Comparison of ENCODE assay signal across 15 cellular contexts in genomic region chr11:116796548-116796947, GRCh38. TPM values are rescaled to one million over a fixed set of nuclear protein-coding genes. Genes with fewer than 3 reads are reported as not detected.
A peak's percentile ranks its signal among the peaks of the same experiment; 100 is the strongest.
DNase-seq lines count a peak whose midpoint lies in the region; ATAC-seq, FAIRE-seq and TF ChIP-seq lines count a peak whose summit lies in the region.
"Had no signal": no experiment of that assay in that cellular context is flagged by ENCODE, and none has a peak within 500 bp of the region (broad histone marks: within the 10 kb centered on the region; RNA-seq: fewer than 3 reads in every experiment).

No MANE protein-coding gene starts in this region.

- no peak for FAIRE-seq in GM12878 (lab: Jason Lieb, UNC)

- TF ChIP-seq POLR2A in GM12878 (IDR thresholded peaks at IDR 0.05; ENCODE audit: low read depth, low read length): no peak

- peaks cover 6% of the 10 kb centered on the region; the same call in 1 of the 2 replicates for H3K9me2 ChIP-seq in GM23338 (ENCODE audit: insufficient read depth)
- H3K9me2 ChIP-seq in hepatocyte (replicated peaks; ENCODE audit: insufficient read depth): no peaks in the 10 kb centered on the region

- H4K20me1 ChIP-seq in GM23338 (replicated peaks; ENCODE audit: insufficient read depth): no peaks in the 10 kb centered on the region
- H4K20me1 ChIP-seq in GM12878 (ENCODE audit: control insufficient read depth, insufficient read depth): no peaks in the 10 kb centered on the region
- H4K20me1 ChIP-seq in hepatocyte (ENCODE audit: insufficient read depth, poor library complexity, severe bottlenecking): no peaks in the 10 kb centered on the region

- H3K9me3 ChIP-seq in GM12878 (replicated peaks; ENCODE audit: control insufficient read depth, insufficient read depth, low read length) (no peaks in the 10 kb centered on the region), hepatocyte (ENCODE audit: low read depth) (no peaks in the 10 kb centered on the region)

- H3K36me3 Mint-ChIP-seq in GM23338 (ENCODE audit: low read depth): no peaks in the 10 kb centered on the region
- H3K36me3 Mint-ChIP-seq: CD14-positive monocyte; CD8-positive, alpha-beta T cell had no signal

- H3K4me2 ChIP-seq in GM23338 (no peak overlapping the region), GM12878 (ENCODE audit: control insufficient read depth, insufficient read depth) (no peak overlapping the region), hepatocyte (no peak overlapping the region)

- CTCF ChIA-PET in GM12878 (lab: Yijun Ruan, JAX): interaction anchor here (0.7 to 10.9 kb wide), 2 partner anchors 38 to 330 kb away, joined by 3 to 183 read pairs; partner anchors contain the start of gene APOA1

- no peak for TF ChIP-seq EP300 in GM12878 (IDR thresholded peaks at IDR 0.05; ENCODE audit: borderline replicate concordance in 1 of 2, control insufficient read depth in 1 of 2, low read depth in 2 of 2, low read length in 2 of 2)

- H3K36me3 ChIP-seq in GM23338 (ENCODE audit: insufficient read depth) (no peaks in the 10 kb centered on the region), GM12878 (ENCODE audit: control insufficient read depth in 2 of 2, insufficient read depth in 2 of 2, low read length in 1 of 2) (no peaks in the 10 kb centered on the region), hepatocyte (replicated peaks; ENCODE audit: insufficient read depth, low read depth) (no peaks in the 10 kb centered on the region)

- 0 out of 2 replicates have a peak overlapping the region, but pooled peaks have one; percentile 32 for H2AFZ ChIP-seq in GM23338
- no peak overlapping the region for H2AFZ ChIP-seq in GM12878 (ENCODE audit: control insufficient read depth, low read depth, low read length)
- no peak overlapping the region for H2AFZ ChIP-seq in hepatocyte
- H2AFZ ChIP-seq: GM23248 had no signal

- TF ChIP-seq CTCF in GM23338 (conservative IDR thresholded peaks at IDR 0.05; ENCODE audit: low read depth in 2 of 2) (no peak), GM12878 (IDR thresholded peaks at IDR 0.05 in 2 of 3, conservative IDR thresholded peaks at IDR 0.05 in 1 of 3; ENCODE audit: control insufficient read depth in 2 of 3, extremely low read depth in 1 of 3, insufficient read depth in 1 of 3, low read depth in 3 of 3, low read length in 3 of 3) (no peak), hepatocyte (IDR thresholded peaks at IDR 0.05; ENCODE audit: poor library complexity) (no peak)

- H3K27me3 Mint-ChIP-seq in GM23338 (ENCODE audit: insufficient read depth, low read depth, poor library complexity): no peaks in the 10 kb centered on the region

- no peak for ATAC-seq in GM23338
- ATAC-seq in GM12878: no peak
- ATAC-seq: CD8-positive, alpha-beta T cell had no signal

- no peaks in the 10 kb centered on the region for H3F3A ChIP-seq in GM23338 (replicated peaks; ENCODE audit: low read depth)

- peaks cover 9% of the 10 kb centered on the region for H3K4me1 Mint-ChIP-seq in GM23338

- H3K27me3 ChIP-seq in GM23338 (ENCODE audit: insufficient read depth) (no peaks in the 10 kb centered on the region), GM12878 (replicated peaks in 1 of 2; ENCODE audit: control insufficient read depth in 2 of 2, insufficient read depth in 2 of 2, low read length in 1 of 2) (no peaks in the 10 kb centered on the region; a peak in 1 of 4 replicates), hepatocyte (no peaks in the 10 kb centered on the region)

- H3K4me1 ChIP-seq in GM23338 (ENCODE audit: insufficient read depth): no peaks in the 10 kb centered on the region; the same call in 1 of the 2 replicates
- H3K4me1 ChIP-seq in GM12878 (ENCODE audit: control insufficient read depth, insufficient read depth, low read length): no peaks in the 10 kb centered on the region
- no peaks in the 10 kb centered on the region for H3K4me1 ChIP-seq in hepatocyte (ENCODE audit: insufficient read depth)

- H3K4me3 ChIP-seq in GM23338 (no peak overlapping the region), GM12878 (no peak overlapping the region), hepatocyte (no peak overlapping the region)
- H3K4me3 ChIP-seq: GM23248 had no signal

- POLR2A ChIA-PET in GM12878 (lab: Charles Lee): interaction anchor here (0.7 kb wide), 1 partner anchor 60 kb away, joined by 3 read pairs; no protein-coding TSS in a partner anchor

- H3K79me2 ChIP-seq in GM23338 (replicated peaks; ENCODE audit: insufficient read depth) (no peaks in the 10 kb centered on the region), GM12878 (ENCODE audit: control insufficient read depth, insufficient read depth, low read length) (no peaks in the 10 kb centered on the region), hepatocyte (no peaks in the 10 kb centered on the region)

- no TSS peak for BruUV-seq in GM12878 (replicated peaks; lab: Mats Ljungman, UMichigan)

- 33% methylated on average over 1 of the region's 1 CpG for WGBS in GM12878 (ENCODE audit: insufficient coverage, insufficient replicate concordance, low lambda C conversion rate, missing lambda C conversion rate)
- 69% methylated on average over 1 of the region's 1 CpG for WGBS in hepatocyte (ENCODE audit: low lambda C conversion rate, missing lambda C conversion rate)

- H3K27ac ChIP-seq in GM23338 (ENCODE audit: low read depth): no peak overlapping the region
- H3K27ac ChIP-seq in GM12878 (ENCODE audit: control insufficient read depth, insufficient read depth): no peak overlapping the region
- no peak overlapping the region for H3K27ac ChIP-seq in hepatocyte
- H3K27ac ChIP-seq: GM23248 had no signal

- in situ Hi-C loops in GM12878 (cut with MboI): no loop called here

- H3K9ac ChIP-seq in GM12878 (ENCODE audit: control insufficient read depth, insufficient read depth, low read length): no peak overlapping the region
- H3K9ac ChIP-seq: GM23248 had no signal

- intact Hi-C loops in GM12878 (cut with micrococcal nuclease; ENCODE audit: unreplicated experiment): no loop called here

- H3K9me3 Mint-ChIP-seq in GM23338: no peaks in the 10 kb centered on the region
- H3K9me3 Mint-ChIP-seq: CD8-positive, alpha-beta T cell; H9 had no signal

- TF ChIP-seq RAD21 in GM12878 (IDR thresholded peaks at IDR 0.05; ENCODE audit: insufficient read depth, low read depth, low read length): no peak

- RAD21 ChIA-PET in GM12878 (lab: Charles Lee; ENCODE audit: unreplicated experiment): interaction anchor here (1.1 kb wide), 1 partner anchor 57 kb away, joined by 3 read pairs; no protein-coding TSS in a partner anchor

- SMC1A ChIA-PET in GM12878 (lab: Charles Lee; ENCODE audit: uncharacterized antibody, unreplicated experiment): interaction anchor here (1.6 kb wide), 1 partner anchor 303 kb away, joined by 3 read pairs; no protein-coding TSS in a partner anchor

- H3K27ac Mint-ChIP-seq in GM23338: 0 out of 2 replicates have a peak overlapping the region, but pooled peaks have one; percentile 36
- H3K27ac Mint-ChIP-seq: CD14-positive monocyte; CD8-positive, alpha-beta T cell; H9 had no signal

- DNase-seq in GM23338 (ENCODE audit: low spot score) (no peak), GM12878 (ENCODE audit: low read depth, low spot score) (no peak), renal cortical epithelial cell (ENCODE audit: low read depth) (peak; percentile 62), ecto neural progenitor cell (ENCODE audit: low spot score) (no peak), hepatocyte (ENCODE audit: low spot score) (no peak)
- DNase-seq: CD8-positive, alpha-beta T cell; COR-L47; GF-D8; GM23248; H9; Karpas-422 had no signal

- H3K4me3 Mint-ChIP-seq in GM23338: no peak overlapping the region
- H3K4me3 Mint-ChIP-seq: CD14-positive monocyte; CD8-positive, alpha-beta T cell; H9 had no signal

RNA-seq across cellular contexts. Expression of gene APOA5, which starts 4.9 kb away (rescaled TPM):
- total RNA-seq in GM23338 (2014; rRNA removed; shearing (Covaris generic)): 0.16 and 0.35 TPM in 2 replicates
- polyA plus RNA-seq in GM23338 (2016; fragmentation: Nextera tagmentation; extraction: Ambion mirVana) (0.18 TPM in 1 of 2 replicates, not detected in the other), GM12878 (2011; rRNA removed) (not detected in 2 replicates), GM12878 (2014; fragmentation: Illumina TruSeq; extraction: Trizol) (not detected in 2 replicates), GM12878 (2014; fragmentation: Nextera tagmentation; extraction: Ambion mirVana) (not detected), GM12878 (2014; rRNA removed) (not detected in 2 replicates), GM12878 (2016; fragmentation: Nextera tagmentation; extraction: Ambion mirVana) (not detected), hepatocyte (13.4 and 14.6 TPM in 2 replicates)
- total RNA-seq in GM12878 (2013; cell fraction: nucleolus; rRNA removed): not detected in 2 replicates
- total RNA-seq in GM12878 (2014; rRNA removed) (not detected in 2 replicates), GM12878 (2014; rRNA removed; fragmentation: Illumina TruSeq; extraction: Trizol) (not detected in 2 replicates), GM12878 (2021) (0.15 and 0.35 TPM in 2 replicates), renal cortical epithelial cell (not detected in 2 replicates), hepatocyte (16.3 and 20.3 TPM in 2 replicates)
- polyA plus RNA-seq in GM12878 (2011; ENCODE audit: low read depth): not detected
- not detected in 2 replicates for polyA plus RNA-seq in GM12878 (2011; cell fraction: cytosol; rRNA removed)
- not detected in 2 replicates for polyA plus RNA-seq in GM12878 (2011; cell fraction: nucleus; rRNA removed)
- polyA plus RNA-seq in GM12878 (2012): not detected in 2 replicates
- polyA minus RNA-seq in GM12878 (2011; rRNA and poly(A)+ RNA removed): not detected in 2 replicates
- not detected in 2 replicates for polyA minus RNA-seq in GM12878 (2011; cell fraction: cytosol; rRNA and poly(A)+ RNA removed)
- polyA minus RNA-seq in GM12878 (2011; cell fraction: nucleus; rRNA and poly(A)+ RNA removed): not detected in 2 replicates
- total RNA-seq: A673; CD8-positive, alpha-beta T cell; GM23248; HT1080 had no signal
- polyA plus RNA-seq: BJ, CD14-positive monocyte, GM23248 had no signal

RNA-seq across cellular contexts. Expression of gene ZPR1, which starts 8.7 kb away (rescaled TPM):
- 52.0 and 96.7 TPM in 2 replicates for total RNA-seq in GM23338 (2014; rRNA removed; shearing (Covaris generic))
- polyA plus RNA-seq in GM23338 (2016; fragmentation: Nextera tagmentation; extraction: Ambion mirVana) (46.8 and 55.4 TPM in 2 replicates), GM12878 (2011; rRNA removed) (76.9 and 80.4 TPM in 2 replicates), GM12878 (2014; fragmentation: Illumina TruSeq; extraction: Trizol) (55.1 and 70.4 TPM in 2 replicates), GM12878 (2014; fragmentation: Nextera tagmentation; extraction: Ambion mirVana) (10 to 100 TPM in 1 of 2 experiments, 1 to 10 TPM in 1; 9.3 to 20.4 TPM), GM12878 (2014; rRNA removed) (46.9 and 48.3 TPM in 2 replicates), GM12878 (2016; fragmentation: Nextera tagmentation; extraction: Ambion mirVana) (10 to 100 TPM; 89.3 to 89.7 TPM), hepatocyte (50.1 and 53.3 TPM in 2 replicates)
- total RNA-seq in GM12878 (2013; cell fraction: nucleolus; rRNA removed): 60.8 and 72.4 TPM in 2 replicates
- total RNA-seq in GM12878 (2014; rRNA removed) (42.8 and 46.3 TPM in 2 replicates), GM12878 (2014; rRNA removed; fragmentation: Illumina TruSeq; extraction: Trizol) (50.1 and 54.3 TPM in 2 replicates), GM12878 (2021) (55.1 and 58.4 TPM in 2 replicates), renal cortical epithelial cell (54.7 and 58.6 TPM in 2 replicates), hepatocyte (38.3 and 38.6 TPM in 2 replicates)
- polyA plus RNA-seq in GM12878 (2011; ENCODE audit: low read depth): 21.3 TPM
- 58.8 and 62.0 TPM in 2 replicates for polyA plus RNA-seq in GM12878 (2011; cell fraction: cytosol; rRNA removed)
- 65.3 and 75.7 TPM in 2 replicates for polyA plus RNA-seq in GM12878 (2011; cell fraction: nucleus; rRNA removed)
- polyA plus RNA-seq in GM12878 (2012): 34.3 and 39.8 TPM in 2 replicates
- 64.3 and 74.9 TPM in 2 replicates for polyA minus RNA-seq in GM12878 (2011; rRNA and poly(A)+ RNA removed)
- polyA minus RNA-seq in GM12878 (2011; cell fraction: cytosol; rRNA and poly(A)+ RNA removed): 22.2 and 29.7 TPM in 2 replicates
- polyA minus RNA-seq in GM12878 (2011; cell fraction: nucleus; rRNA and poly(A)+ RNA removed): 55.5 and 84.3 TPM in 2 replicates

RNA-seq across cellular contexts. Expression of gene BUD13, which starts 23.8 kb away (rescaled TPM):
- total RNA-seq in GM23338 (2014; rRNA removed; shearing (Covaris generic)): 17.6 and 24.8 TPM in 2 replicates
- polyA plus RNA-seq in GM23338 (2016; fragmentation: Nextera tagmentation; extraction: Ambion mirVana) (13.4 and 17.0 TPM in 2 replicates), GM12878 (2011; rRNA removed) (27.6 and 29.3 TPM in 2 replicates), GM12878 (2014; fragmentation: Illumina TruSeq; extraction: Trizol) (36.5 and 46.4 TPM in 2 replicates), GM12878 (2014; fragmentation: Nextera tagmentation; extraction: Ambion mirVana) (10 to 100 TPM; 10.9 to 15.8 TPM), GM12878 (2014; rRNA removed) (22.9 and 24.0 TPM in 2 replicates), GM12878 (2016; fragmentation: Nextera tagmentation; extraction: Ambion mirVana) (10 to 100 TPM; 25.0 to 27.1 TPM), hepatocyte (9.9 and 11.1 TPM in 2 replicates)
- total RNA-seq in GM12878 (2013; cell fraction: nucleolus; rRNA removed): 12.0 TPM in 2 replicates
- total RNA-seq in GM12878 (2014; rRNA removed) (24.5 and 26.4 TPM in 2 replicates), GM12878 (2014; rRNA removed; fragmentation: Illumina TruSeq; extraction: Trizol) (27.4 and 29.3 TPM in 2 replicates), GM12878 (2021) (23.8 and 25.6 TPM in 2 replicates), renal cortical epithelial cell (13.4 and 14.2 TPM in 2 replicates), hepatocyte (11.8 and 12.6 TPM in 2 replicates)
- 10.0 TPM for polyA plus RNA-seq in GM12878 (2011; ENCODE audit: low read depth)
- polyA plus RNA-seq in GM12878 (2011; cell fraction: cytosol; rRNA removed): 23.4 and 26.1 TPM in 2 replicates
- polyA plus RNA-seq in GM12878 (2011; cell fraction: nucleus; rRNA removed): 21.7 and 32.2 TPM in 2 replicates
- 12.9 and 13.5 TPM in 2 replicates for polyA plus RNA-seq in GM12878 (2012)
- 19.8 and 27.7 TPM in 2 replicates for polyA minus RNA-seq in GM12878 (2011; rRNA and poly(A)+ RNA removed)
- polyA minus RNA-seq in GM12878 (2011; cell fraction: cytosol; rRNA and poly(A)+ RNA removed): 9.5 and 12.8 TPM in 2 replicates
- polyA minus RNA-seq in GM12878 (2011; cell fraction: nucleus; rRNA and poly(A)+ RNA removed): 8.8 and 14.7 TPM in 2 replicates

RNA-seq across cellular contexts. Expression of gene APOA4, which starts 26.6 kb away (rescaled TPM):
- not detected in 2 replicates for total RNA-seq in GM23338 (2014; rRNA removed; shearing (Covaris generic))
- polyA plus RNA-seq in GM23338 (2016; fragmentation: Nextera tagmentation; extraction: Ambion mirVana) (not detected in 2 replicates), GM12878 (2011; rRNA removed) (not detected in 2 replicates), GM12878 (2014; fragmentation: Illumina TruSeq; extraction: Trizol) (not detected in 2 replicates), GM12878 (2014; fragmentation: Nextera tagmentation; extraction: Ambion mirVana) (not detected), GM12878 (2014; rRNA removed) (not detected in 2 replicates), GM12878 (2016; fragmentation: Nextera tagmentation; extraction: Ambion mirVana) (not detected), hepatocyte (548 and 810 TPM in 2 replicates)
- total RNA-seq in GM12878 (2013; cell fraction: nucleolus; rRNA removed): not detected in 2 replicates
- total RNA-seq in GM12878 (2014; rRNA removed) (not detected in 2 replicates), GM12878 (2014; rRNA removed; fragmentation: Illumina TruSeq; extraction: Trizol) (not detected in 2 replicates), GM12878 (2021) (not detected in 2 replicates), renal cortical epithelial cell (not detected in 2 replicates), hepatocyte (1,055 and 1,133 TPM in 2 replicates)
- not detected for polyA plus RNA-seq in GM12878 (2011; ENCODE audit: low read depth)
- polyA plus RNA-seq in GM12878 (2011; cell fraction: cytosol; rRNA removed): not detected in 2 replicates
- polyA plus RNA-seq in GM12878 (2011; cell fraction: nucleus; rRNA removed): not detected in 2 replicates
- not detected in 2 replicates for polyA plus RNA-seq in GM12878 (2012)
- not detected in 2 replicates for polyA minus RNA-seq in GM12878 (2011; rRNA and poly(A)+ RNA removed)
- polyA minus RNA-seq in GM12878 (2011; cell fraction: cytosol; rRNA and poly(A)+ RNA removed): not detected in 2 replicates
- polyA minus RNA-seq in GM12878 (2011; cell fraction: nucleus; rRNA and poly(A)+ RNA removed): not detected in 2 replicates
- total RNA-seq: A673; CD8-positive, alpha-beta T cell; GM23248; H9; HT1080 had no signal
- polyA plus RNA-seq: BJ, CD14-positive monocyte, GM23248 had no signal

RNA-seq across cellular contexts. Expression of gene APOC3, which starts 33.2 kb away (rescaled TPM):
- total RNA-seq in GM23338 (2014; rRNA removed; shearing (Covaris generic)): not detected in 2 replicates
- polyA plus RNA-seq in GM23338 (2016; fragmentation: Nextera tagmentation; extraction: Ambion mirVana) (not detected in 2 replicates), GM12878 (2011; rRNA removed) (not detected in 2 replicates), GM12878 (2014; fragmentation: Illumina TruSeq; extraction: Trizol) (not detected in 2 replicates), GM12878 (2014; fragmentation: Nextera tagmentation; extraction: Ambion mirVana) (not detected), GM12878 (2014; rRNA removed) (not detected in 2 replicates), GM12878 (2016; fragmentation: Nextera tagmentation; extraction: Ambion mirVana) (not detected), hepatocyte (1,438 and 2,125 TPM in 2 replicates)
- not detected in 2 replicates for total RNA-seq in GM12878 (2013; cell fraction: nucleolus; rRNA removed)
- total RNA-seq in GM12878 (2014; rRNA removed) (not detected in 2 replicates), GM12878 (2014; rRNA removed; fragmentation: Illumina TruSeq; extraction: Trizol) (not detected in 2 replicates), GM12878 (2021) (1.2 and 1.9 TPM in 2 replicates), renal cortical epithelial cell (not detected in 2 replicates), hepatocyte (2,309 and 2,825 TPM in 2 replicates)
- polyA plus RNA-seq in GM12878 (2011; ENCODE audit: low read depth): not detected
- polyA plus RNA-seq in GM12878 (2011; cell fraction: cytosol; rRNA removed): not detected in 2 replicates
- not detected in 2 replicates for polyA plus RNA-seq in GM12878 (2011; cell fraction: nucleus; rRNA removed)
- not detected in 2 replicates for polyA plus RNA-seq in GM12878 (2012)
- polyA minus RNA-seq in GM12878 (2011; rRNA and poly(A)+ RNA removed): not detected in 2 replicates
- polyA minus RNA-seq in GM12878 (2011; cell fraction: cytosol; rRNA and poly(A)+ RNA removed): not detected in 2 replicates
- polyA minus RNA-seq in GM12878 (2011; cell fraction: nucleus; rRNA and poly(A)+ RNA removed): not detected in 2 replicates
- total RNA-seq: A673; CD8-positive, alpha-beta T cell; GM23248; H9; HT1080 had no signal
- polyA plus RNA-seq: BJ, CD14-positive monocyte, GM23248 had no signal

Comparison
In these comparisons a context has a peak if more than half of its experiments do, and no peak if none do; other contexts are left out.
1. RNA of gene APOA5, which starts 4.9 kb away (total RNA-seq): 16.3 to 20.3 TPM in hepatocyte; 0.16 to 0.35 TPM in GM23338, 0.15 to 0.35 TPM in GM12878 and not detected in renal cortical epithelial cell; every median in the first group is over 10 times any median in the second.